In the genomic region with DNA sequence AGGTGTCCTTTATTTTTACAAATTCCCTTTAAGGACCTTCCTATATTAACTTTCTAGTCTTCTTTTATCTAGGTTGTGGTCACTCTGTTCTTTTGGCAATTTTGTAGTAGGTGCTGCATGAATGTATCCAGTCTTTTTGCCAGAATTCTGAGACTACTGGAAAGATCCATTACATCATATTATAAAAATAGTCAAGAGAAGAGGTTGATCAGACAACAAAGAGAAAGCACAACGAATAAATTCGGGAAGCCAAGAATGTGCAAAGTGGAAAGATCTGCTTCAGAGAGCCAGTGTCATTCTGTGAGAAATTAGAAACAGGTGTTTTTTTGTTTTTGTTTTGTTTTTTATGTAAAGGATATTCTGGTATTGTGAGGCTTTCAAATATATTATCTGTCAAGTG, we compare ENCODE assay signal across 27 cellular contexts.
"Had no signal": no experiment of that assay in that cellular context is flagged by ENCODE, and none has a peak within 500 bp of the region (broad histone marks: within the 10 kb centered on the region; RNA-seq: fewer than 3 reads in every experiment).

No MANE protein-coding gene starts in this region.

- DNase-seq: activated CD4-positive, alpha-beta T cell treated with anti-CD3 and anti-CD28 coated beads for 4 hours; activated CD4-positive, alpha-beta T cell treated with anti-CD3 and anti-CD28 coated beads, Interleukin-2, amount 50 U/mL, for 4 hours; activated CD8-positive, alpha-beta memory T cell treated with anti-CD3 and anti-CD28 coated beads for 24 hours; activated effector memory CD4-positive, alpha-beta T cell treated with anti-CD3 and anti-CD28 coated beads, Interleukin-2, amount 50 U/mL, for 16 hours; activated naive CD4-positive, alpha-beta T cell treated with anti-CD3 and anti-CD28 coated beads for 36 hours; activated naive CD8-positive, alpha-beta T cell treated with anti-CD3 and anti-CD28 coated beads, Interleukin-2, amount 10 ng/mL, durations not matched to agents 7 days and 5 days; activated T-cell treated with anti-CD3 and anti-CD28 coated beads, Interleukin-2, amount 50 U/mL, for 1 hour; amniotic stem cell; caudate nucleus; endodermal cell; glutamatergic neuron; hypothalamus; immature natural killer cell; lower lobe of right lung; mesenchymal stem cell; natural killer cell; right lobe of liver; stimulated activated CD4-positive, alpha-beta T cell treated with anti-CD3 and anti-CD28 coated beads, Interleukin-12 subunit alpha, Interleukin-12 subunit beta, amount 100 ng/mL, for 4 hours; stimulated activated CD4-positive, alpha-beta T cell treated with anti-CD3 and anti-CD28 coated beads, Interleukin-4, amount 100 ng/mL, for 1 hour; stimulated activated naive CD8-positive, alpha-beta T cell treated with anti-CD3 and anti-CD28 coated beads, Interleukin-15, Interleukin-2, amounts not matched to agents 100 U/mL and 50 U/mL, for 24 hours; SW 1271; T-helper 9 cell; uterus had no signal

- H3K27me3 ChIP-seq: neural progenitor cell, right lobe of liver, uterus had no signal

- H3K9me3 ChIP-seq: lower lobe of right lung, right lobe of liver, uterus had no signal

- H3K4me3 ChIP-seq: lower lobe of right lung, neural progenitor cell, right lobe of liver, skin epidermis, uterus had no signal

- ATAC-seq: esophagus mucosa; lower lobe of right lung; natural killer cell; right lobe of liver; stimulated activated naive CD8-positive, alpha-beta T cell treated with anti-CD3 and anti-CD28 coated beads, Interleukin-15, Interleukin-2, amounts not matched to agents 100 U/mL and 50 U/mL, for 24 hours had no signal

- H3K36me3 ChIP-seq: lower lobe of right lung, neural progenitor cell, right lobe of liver, uterus had no signal

- H3K4me1 ChIP-seq: lower lobe of right lung, neural progenitor cell, right lobe of liver, uterus had no signal

- H2AFZ ChIP-seq: neural progenitor cell had no signal

- H3K4me2 ChIP-seq: neural progenitor cell had no signal

- H3K9ac ChIP-seq: neural progenitor cell had no signal

- H3K27ac ChIP-seq: lower lobe of right lung, neural progenitor cell, right lobe of liver, skin epidermis, VCaP had no signal
